In genomic region chr2:202982779-202983491, GRCh38 we compare ENCODE assay signal across 21 cellular contexts. TPM values are rescaled to one million over a fixed set of nuclear protein-coding genes. Genes with fewer than 3 reads are reported as not detected.
A peak's percentile ranks its signal among the peaks of the same experiment; 100 is the strongest.
DNase-seq lines count a peak whose midpoint lies in the region; ATAC-seq and TF ChIP-seq lines count a peak whose summit lies in the region.
"Had no signal": no experiment of that assay in that cellular context is flagged by ENCODE, and none has a peak within 500 bp of the region (broad histone marks: within the 10 kb centered on the region; RNA-seq: fewer than 3 reads in every experiment).

No MANE protein-coding gene starts in this region.

- H3K79me2 ChIP-seq in GM23338 (replicated peaks; ENCODE audit: insufficient read depth), result no peaks in the 10 kb centered on the region

- H3K4me3 Mint-ChIP-seq in GM23338 (no peak overlapping the region), WTC11 (no peak overlapping the region), osteocyte (ENCODE audit: unreplicated experiment) (no peak overlapping the region), Caco-2 (ENCODE audit: unreplicated experiment) (no peak overlapping the region)
- H3K4me3 Mint-ChIP-seq: B cell; CD8-positive, alpha-beta T cell; HFFc6 had no signal

- no peaks in the 10 kb centered on the region for H4K20me1 ChIP-seq in GM23338 (replicated peaks; ENCODE audit: insufficient read depth)
- H4K20me1 ChIP-seq: BLaER1 treated with 17β-estradiol and CSF1 and Interleukin-3, amounts not matched to agents 10 nM and 100 nM had no signal

- H3K4me2 ChIP-seq in GM23338, result no peak overlapping the region
- H3K4me2 ChIP-seq: BLaER1 treated with 17β-estradiol and CSF1 and Interleukin-3, amounts not matched to agents 10 nM and 100 nM had no signal

- H3K36me3 Mint-ChIP-seq in GM23338 (ENCODE audit: low read depth) (peaks cover 19% of the 10 kb centered on the region), WTC11 (peaks cover 7% of the 10 kb centered on the region; the same call in 1 of the 2 replicates), osteocyte (ENCODE audit: unreplicated experiment) (peaks cover 27% of the 10 kb centered on the region), Caco-2 (ENCODE audit: insufficient read depth, unreplicated experiment) (no peaks in the 10 kb centered on the region)

- ATAC-seq in GM23338, result no peak
- no peak for ATAC-seq in WTC11
- ATAC-seq in left lobe of liver, result peak; percentile 58
- ATAC-seq: CD8-positive, alpha-beta T cell; HCT116 had no signal

- CTCF ChIA-PET in WTC11 (lab: Charles Lee), result no interaction called here
- CTCF ChIA-PET in Caco-2 (lab: Charles Lee), result no interaction called here

- no TSS peak for BruUV-seq in Caco-2 (replicated peaks; lab: Mats Ljungman, UMichigan)

- H3K27me3 ChIP-seq in GM23338 (ENCODE audit: insufficient read depth) (no peaks in the 10 kb centered on the region), Caco-2 (replicated peaks; ENCODE audit: control insufficient read depth, insufficient read depth, low read length) (no peaks in the 10 kb centered on the region)
- H3K27me3 ChIP-seq: BLaER1 treated with 17β-estradiol and CSF1 and Interleukin-3, amounts not matched to agents 10 nM and 100 nM had no signal

- H3F3A ChIP-seq in GM23338 (replicated peaks; ENCODE audit: low read depth), result no peaks in the 10 kb centered on the region

- no peaks in the 10 kb centered on the region for H3K9me3 ChIP-seq in Caco-2

- H3K4me1 Mint-ChIP-seq in GM23338, result no peaks in the 10 kb centered on the region
- H3K4me1 Mint-ChIP-seq in WTC11, result no peaks in the 10 kb centered on the region
- H3K4me1 Mint-ChIP-seq in osteocyte (ENCODE audit: unreplicated experiment), result peaks cover 12% of the 10 kb centered on the region
- H3K4me1 Mint-ChIP-seq in Caco-2 (ENCODE audit: low read depth, unreplicated experiment), result no peaks in the 10 kb centered on the region
- H3K4me1 Mint-ChIP-seq: B cell had no signal

- H3K27me3 Mint-ChIP-seq in GM23338 (ENCODE audit: insufficient read depth, low read depth, poor library complexity), result no peaks in the 10 kb centered on the region
- no peaks in the 10 kb centered on the region for H3K27me3 Mint-ChIP-seq in WTC11 (ENCODE audit: low read depth)
- no peaks in the 10 kb centered on the region for H3K27me3 Mint-ChIP-seq in osteocyte (ENCODE audit: unreplicated experiment)
- H3K27me3 Mint-ChIP-seq in Caco-2 (ENCODE audit: insufficient read depth, unreplicated experiment), result no peaks in the 10 kb centered on the region
- H3K27me3 Mint-ChIP-seq: B cell had no signal

- no peak overlapping the region for H3K27ac ChIP-seq in GM23338 (ENCODE audit: low read depth)
- H3K27ac ChIP-seq: BLaER1 treated with 17β-estradiol and CSF1 and Interleukin-3, amounts not matched to agents 10 nM and 100 nM; GM23248; HL-60 had no signal

- no peak for TF ChIP-seq CTCF in GM23338 (conservative IDR thresholded peaks at IDR 0.05; ENCODE audit: low read depth in 2 of 2)
- TF ChIP-seq CTCF in WTC11 (IDR thresholded peaks at IDR 0.05), result no peak
- TF ChIP-seq CTCF in osteocyte (IDR thresholded peaks at IDR 0.05), result no peak
- no peak for TF ChIP-seq CTCF in Caco-2 (IDR thresholded peaks at IDR 0.05; ENCODE audit: insufficient read depth in 1 of 2, low read depth in 1 of 2, low read length in 1 of 2, severe bottlenecking in 1 of 2, unreplicated experiment in 1 of 2)

- no peaks in the 10 kb centered on the region for H3K36me3 ChIP-seq in GM23338 (ENCODE audit: insufficient read depth)
- H3K36me3 ChIP-seq in Caco-2 (ENCODE audit: control insufficient read depth, insufficient read depth, low read length), result no peaks in the 10 kb centered on the region

- H3K4me1 ChIP-seq in GM23338 (ENCODE audit: insufficient read depth) (no peaks in the 10 kb centered on the region), Caco-2 (peaks cover 6% of the 10 kb centered on the region; the same call in 1 of the 2 replicates)
- H3K4me1 ChIP-seq: BLaER1 treated with 17β-estradiol and CSF1 and Interleukin-3, amounts not matched to agents 10 nM and 100 nM had no signal

- peaks cover 6% of the 10 kb centered on the region; the same call in 1 of the 2 replicates for H3K9me2 ChIP-seq in GM23338 (ENCODE audit: insufficient read depth)

- POLR2A ChIA-PET in WTC11 (lab: Charles Lee), result no interaction called here
- POLR2A ChIA-PET in Caco-2 (lab: Charles Lee), result no interaction called here

- H3K4me3 ChIP-seq in GM23338 (no peak overlapping the region), Caco-2 (ENCODE audit: low read depth, low read length) (no peak overlapping the region)
- H3K4me3 ChIP-seq: BLaER1 treated with 17β-estradiol and CSF1 and Interleukin-3, amounts not matched to agents 10 nM and 100 nM; GM23248 had no signal

- H3K27ac Mint-ChIP-seq in GM23338 (peak overlapping the region; percentile 75; the same call in 1 of the 2 replicates), WTC11 (no peak overlapping the region), osteocyte (ENCODE audit: unreplicated experiment) (peak overlapping the region; percentile 56), Caco-2 (ENCODE audit: unreplicated experiment) (no peak overlapping the region)
- H3K27ac Mint-ChIP-seq: B cell; CD8-positive, alpha-beta T cell; HFFc6 had no signal

- DNase-seq in GM23338 (ENCODE audit: low spot score) (no peak), WTC11 (ENCODE audit: low spot score) (no peak), left lobe of liver (ENCODE audit: low spot score) (no peak), osteocyte (ENCODE audit: extremely low spot score, unreplicated experiment) (no peak), Caco-2 (no peak), NCI-H2081 (lab: John Stamatoyannopoulos, UW) (no peak), NCI-H2029 (lab: John Stamatoyannopoulos, UW) (no peak)
- no peak for DNase-seq in activated effector memory CD4-positive, alpha-beta T cell treated with anti-CD3 and anti-CD28 coated beads, Interleukin-2, amount 50 U/mL, for 16 hours
- DNase-seq: 8988T; CD8-positive, alpha-beta T cell; DMS 273 treated with DMSO at 0.1 percent for 48 hours; DMS53; DND-41; EL; GM23248; H7; HFFc6 had no signal

- H3K9me3 Mint-ChIP-seq in GM23338, result peaks cover 13% of the 10 kb centered on the region
- peaks cover 14% of the 10 kb centered on the region for H3K9me3 Mint-ChIP-seq in WTC11
- H3K9me3 Mint-ChIP-seq in osteocyte (ENCODE audit: unreplicated experiment), result peaks cover 5% of the 10 kb centered on the region
- no peaks in the 10 kb centered on the region for H3K9me3 Mint-ChIP-seq in Caco-2 (ENCODE audit: unreplicated experiment)
- H3K9me3 Mint-ChIP-seq: CD8-positive, alpha-beta T cell; HFFc6 had no signal

- intact Hi-C loops in Caco-2 (cut with micrococcal nuclease; ENCODE audit: unreplicated experiment), result no loop called here

- no peak overlapping the region for H2AFZ ChIP-seq in GM23338
- H2AFZ ChIP-seq: GM23248 had no signal

TF ChIP-seq in GM23338, 12 proteins besides CTCF, POLR2A, EP300 and RAD21 (continues in another document):
- TF ChIP-seq NANOG (IDR thresholded peaks at IDR 0.05; ENCODE audit: borderline replicate concordance) (no peak), EZH2 (IDR thresholded peaks at IDR 0.05; ENCODE audit: low read depth, unreplicated experiment) (no peak), STAT1 (IDR thresholded peaks at IDR 0.05; ENCODE audit: unreplicated experiment) (no peak), ZNF331 (CRISPR knock-in tag; IDR thresholded peaks at IDR 0.05; ENCODE audit: low read depth) (no peak), JUNB (IDR thresholded peaks at IDR 0.05; ENCODE audit: unreplicated experiment) (no peak), CREB1 (CRISPR knock-in tag; IDR thresholded peaks at IDR 0.05; ENCODE audit: low read depth) (no peak), ETS1 (IDR thresholded peaks at IDR 0.05) (no peak), EZH2phosphoT487 (IDR thresholded peaks at IDR 0.05; ENCODE audit: unreplicated experiment) (no peak)

TF ChIP-seq in WTC11, 78 proteins besides CTCF, POLR2A, EP300 and RAD21:
- TF ChIP-seq AR (CRISPR knock-in tag; IDR thresholded peaks at IDR 0.05) (no peak), GABPB1 (CRISPR knock-in tag; IDR thresholded peaks at IDR 0.05) (0 out of 2 replicates have a peak, but pooled peaks have one; percentile 36)
TF ChIP-seq in WTC11: peak in this region for 1.

RNA-seq across cellular contexts. Expression of gene NBEAL1, which starts 31.7 kb away (rescaled TPM):
- total RNA-seq in GM23338 (2014; rRNA removed; shearing (Covaris generic)), result 11.6 and 13.3 TPM in 2 replicates
- 17.6 and 21.8 TPM in 2 replicates for polyA plus RNA-seq in GM23338 (2016; fragmentation: Nextera tagmentation; extraction: Ambion mirVana)
- total RNA-seq in WTC11 (2021) (7.7 to 10.5 TPM (median 8.5 TPM) in 3 replicates), left lobe of liver (19.9 TPM), osteocyte (28.6 and 29.0 TPM in 2 replicates), Caco-2 (2022) (39.9 and 44.1 TPM in 2 replicates)

Comparison
In these comparisons a context has a peak if more than half of its experiments do, and no peak if none do; other contexts are left out.
1. H3K27ac Mint-ChIP-seq: peak in GM23338 (single experiment) and osteocyte (single experiment); none in WTC11 (single experiment) and Caco-2 (single experiment).